ENCODE assay signal across 8 cellular contexts in genomic region chr5:172769598-172770373, GRCh38. TPM values are rescaled to one million over a fixed set of nuclear protein-coding genes. Genes with fewer than 3 reads are reported as not detected.
DNase-seq lines count a peak whose midpoint lies in the region; ATAC-seq, FAIRE-seq and TF ChIP-seq lines count a peak whose summit lies in the region.

No MANE protein-coding gene starts in this region.

- CTCF ChIA-PET in BJ (lab: Yijun Ruan, JAX) = interaction anchor here (0.6 to 11.6 kb wide), 16 partner anchors 15 to 178 kb away, joined by 3 to 92 read pairs (median 4); no protein-coding TSS in a partner anchor

- POLR2A ChIA-PET in BJ (lab: Charles Lee) = interaction anchor here (0.5 to 1.6 kb wide), 9 partner anchors 29 to 170 kb away, joined by 3 to 8 read pairs (median 5); no protein-coding TSS in a partner anchor

- peaks cover 20% of the 10 kb centered on the region for H3K4me1 ChIP-seq in HUES64 (ENCODE audit: insufficient read depth, low read length)
- H3K4me1 ChIP-seq in astrocyte (ENCODE audit: insufficient read depth, low read length) = peaks cover 55% of the 10 kb centered on the region
- H3K4me1 ChIP-seq in iPS-15b (ENCODE audit: control insufficient read depth, insufficient read depth, low read length) = peaks cover 4% of the 10 kb centered on the region

- no peaks in the 10 kb centered on the region for H3K9me3 Mint-ChIP-seq in astrocyte (ENCODE audit: unreplicated experiment)

- H3K27ac ChIP-seq in HUES64 (ENCODE audit: low read depth, low read length) (no peak overlapping the region), astrocyte (ENCODE audit: low read depth, low read length) (peak overlapping the region; percentile 95), skin epidermis (peak overlapping the region; percentile 83 to 100 (median 100))

- H3K4me3 ChIP-seq in BJ (ENCODE audit: low read depth, low read length) (peak overlapping the region; percentile 82), HUES64 (ENCODE audit: low read length) (peak overlapping the region; percentile 87), astrocyte (ENCODE audit: insufficient read depth, low read depth, low read length) (peak overlapping the region; percentile 96), iPS-15b (ENCODE audit: low read depth, low read length) (peak overlapping the region; percentile 91), skin epidermis (peak overlapping the region; percentile 74 to 93 (median 88))

- ATAC-seq in GM18511 (IDR thresholded peaks at IDR 0.05; ENCODE audit: unreplicated experiment) (no peak), omental fat pad (ENCODE audit: low FRiP score) (no peak)

- H3K4me1 Mint-ChIP-seq in astrocyte (ENCODE audit: low read depth, unreplicated experiment) = peaks cover 51% of the 10 kb centered on the region

- H3K9me3 ChIP-seq in HUES64 (ENCODE audit: insufficient read depth, low read depth, low read length) (no peaks in the 10 kb centered on the region), astrocyte (ENCODE audit: insufficient read depth, low read depth, low read length) (no peaks in the 10 kb centered on the region), iPS-15b (ENCODE audit: control insufficient read depth, insufficient read depth, low read length) (no peaks in the 10 kb centered on the region)

- peaks cover 16% of the 10 kb centered on the region for H3K36me3 Mint-ChIP-seq in astrocyte (ENCODE audit: low read depth, unreplicated experiment)

- H3K9ac ChIP-seq in HUES64 (ENCODE audit: low read depth, low read length) (peak overlapping the region; percentile 90), astrocyte (ENCODE audit: low read length) (peak overlapping the region; percentile 98), iPS-15b (ENCODE audit: low read depth, low read length) (peak overlapping the region; percentile 94)

- peak overlapping the region; percentile 93 for H3K27ac Mint-ChIP-seq in astrocyte (ENCODE audit: unreplicated experiment)

- H3K4me3 Mint-ChIP-seq in astrocyte (ENCODE audit: unreplicated experiment) = peak overlapping the region; percentile 99

- H3K36me3 ChIP-seq in BJ (ENCODE audit: control insufficient read depth, insufficient read depth, low read length) = peaks cover 12% of the 10 kb centered on the region
- peaks cover 23% of the 10 kb centered on the region for H3K36me3 ChIP-seq in HUES64 (ENCODE audit: insufficient read depth, low read length)
- peaks cover 25% of the 10 kb centered on the region for H3K36me3 ChIP-seq in astrocyte (ENCODE audit: insufficient read depth, low read length)
- peaks cover 7% of the 10 kb centered on the region for H3K36me3 ChIP-seq in iPS-15b (ENCODE audit: control insufficient read depth, insufficient read depth, low read length)

- H3K4me2 ChIP-seq in astrocyte (ENCODE audit: low read length) = peak overlapping the region; percentile 91

- no peaks in the 10 kb centered on the region for H3K27me3 Mint-ChIP-seq in astrocyte (ENCODE audit: low read depth, unreplicated experiment)

- TF ChIP-seq CTCF in BJ (IDR thresholded peaks at IDR 0.05; ENCODE audit: insufficient read depth, low read depth, low read length) (no peak), astrocyte (IDR thresholded peaks at IDR 0.05; ENCODE audit: insufficient read depth, low read depth, low read length) (no peak), omental fat pad (IDR thresholded peaks at IDR 0.05) (no peak)

- no peaks in the 10 kb centered on the region for H3K27me3 ChIP-seq in BJ (ENCODE audit: control insufficient read depth, insufficient read depth, low read length)
- peaks cover 31% of the 10 kb centered on the region for H3K27me3 ChIP-seq in HUES64 (ENCODE audit: insufficient read depth, low read length)
- no peaks in the 10 kb centered on the region for H3K27me3 ChIP-seq in astrocyte (ENCODE audit: insufficient read depth, low read length)
- H3K27me3 ChIP-seq in iPS-15b (ENCODE audit: control insufficient read depth, insufficient read depth, low read length) = peaks cover 25% of the 10 kb centered on the region

- no peak overlapping the region for H2AFZ ChIP-seq in astrocyte (ENCODE audit: low read depth, low read length)

- H3K79me2 ChIP-seq in astrocyte (ENCODE audit: insufficient read depth, low read length) = peaks cover 38% of the 10 kb centered on the region

- WGBS in HUES64 = 38% methylated on average over 21 of the region's 21 CpGs

- DNase-seq in BJ (ENCODE audit: low read depth) (no peak), astrocyte (ENCODE audit: low read depth) (no peak), omental fat pad (ENCODE audit: low spot score) (no peak), AG08395 (ENCODE audit: low spot score) (no peak)

- FAIRE-seq in astrocyte (lab: Jason Lieb, UNC) = no peak

- peaks cover 48% of the 10 kb centered on the region for H4K20me1 ChIP-seq in astrocyte (ENCODE audit: insufficient read depth, low read length)

RNA-seq across cellular contexts. Expression of gene DUSP1, which starts 1.2 kb away (rescaled TPM):
- polyA plus RNA-seq in BJ (2011; rRNA removed) = 252 and 432 TPM in 2 replicates
- polyA minus RNA-seq in BJ (2011; rRNA and poly(A)+ RNA removed) = 275 and 403 TPM in 2 replicates
- polyA plus RNA-seq in HUES64 (2013, experiment 1 of 2) = 6.8 TPM
- polyA plus RNA-seq in HUES64 (2013, experiment 2 of 2) = 6.7 TPM
- total RNA-seq in astrocyte (80.5 and 90.1 TPM in 2 replicates), omental fat pad (1,000 to 10,000 TPM; 1,645 to 2,968 (median 1,824) TPM)

Comparison
In these comparisons a context has a peak if more than half of its experiments do, and no peak if none do; other contexts are left out.
1. RNA of gene DUSP1, which starts 1.2 kb away (total RNA-seq): 1,645 to 2,968 TPM in omental fat pad; 80.5 to 90.1 TPM in astrocyte; every median in the first group is over 10 times any median in the second.
2. Peak in every context shown above with its lines, with median percentiles within 50 percentile points of each other: H3K4me3 ChIP-seq and H3K9ac ChIP-seq.